13 cellular contexts compared by ENCODE assay signal in genomic region chr14:91164676-91165075, GRCh38. TPM values are rescaled to one million over a fixed set of nuclear protein-coding genes. Genes with fewer than 3 reads are reported as not detected.
DNase-seq lines count a peak whose midpoint lies in the region; ATAC-seq and TF ChIP-seq lines count a peak whose summit lies in the region.
"Had no signal": no experiment of that assay in that cellular context is flagged by ENCODE, and none has a peak within 500 bp of the region (broad histone marks: within the 10 kb centered on the region; RNA-seq: fewer than 3 reads in every experiment).

No MANE protein-coding gene starts in this region.

- H3K27me3 Mint-ChIP-seq in mesothelial cell of epicardium (ENCODE audit: low read depth), result no peaks in the 10 kb centered on the region
- H3K27me3 Mint-ChIP-seq: CD8-positive, alpha-beta memory T cell had no signal

- peaks cover 58% of the 10 kb centered on the region for H3K4me1 ChIP-seq in psoas muscle

- ATAC-seq in psoas muscle, result peak; percentile 14 to 75 (median 60)
- ATAC-seq: activated CD4-positive, CD25-positive, alpha-beta regulatory T cell treated with anti-CD3 and anti-CD28 coated beads, Interleukin-2, amount 50 U/mL, for 24 hours; SK-N-SH treated with all-trans-retinoic acid at 6 μM for 48 hours had no signal

- H3K9me3 Mint-ChIP-seq in mesothelial cell of epicardium, result no peaks in the 10 kb centered on the region
- H3K9me3 Mint-ChIP-seq: CD8-positive, alpha-beta memory T cell had no signal

- H3K27ac Mint-ChIP-seq in mesothelial cell of epicardium, result no peak overlapping the region

- no peak overlapping the region for H3K4me3 ChIP-seq in psoas muscle
- H3K4me3 ChIP-seq: sigmoid colon had no signal

- no peaks in the 10 kb centered on the region for H3K27me3 ChIP-seq in psoas muscle (ENCODE audit: insufficient read depth in 3 of 3, low read length in 2 of 3)
- H3K27me3 ChIP-seq: sigmoid colon had no signal

- H3K9me3 ChIP-seq in psoas muscle, result no peaks in the 10 kb centered on the region
- H3K9me3 ChIP-seq: sigmoid colon had no signal

- 23 to 40% (median 33%) methylated on average over 1 of the region's 1 CpG for WGBS in psoas muscle, 3 donors

- H3K36me3 ChIP-seq in psoas muscle (ENCODE audit: insufficient read depth in 1 of 2, low read depth in 1 of 2), result peaks cover 3 to 72% of the 10 kb centered on the region in 2 donors

- DNase-seq in NCI-H2029 (lab: John Stamatoyannopoulos, UW) (peak; percentile 14), RWPE1 (ENCODE audit: low spot score) (no peak), fibroblast of gingiva (ENCODE audit: low read depth) (peak; percentile 37), psoas muscle (peak; percentile 72 to 78), SW480 (ENCODE audit: low spot score) (no peak), mesothelial cell of epicardium (ENCODE audit: low spot score in 2 of 2, unreplicated experiment in 2 of 2) (no peak), hippocampal formation (lab: John Stamatoyannopoulos, UW) (no peak)
- DNase-seq: activated effector memory CD4-positive, alpha-beta T cell treated with Interleukin-2 at 50 U/mL for 16 hours; CD8-positive, alpha-beta memory T cell; NCI-H1092; sigmoid colon had no signal

- POLR2A ChIA-PET in RWPE1 (lab: Yijun Ruan, JAX; ENCODE audit: low non-redundant PET), result no interaction called here

- H3K36me3 Mint-ChIP-seq in mesothelial cell of epicardium, result peaks cover 51% of the 10 kb centered on the region

- TF ChIP-seq CTCF in RWPE1 (conservative IDR thresholded peaks at IDR 0.05; ENCODE audit: low read depth), result no peak
- no peak for TF ChIP-seq CTCF in psoas muscle (IDR thresholded peaks at IDR 0.05)
- no peak for TF ChIP-seq CTCF in mesothelial cell of epicardium (IDR thresholded peaks at IDR 0.05; ENCODE audit: unreplicated experiment)

- H3K4me3 Mint-ChIP-seq in mesothelial cell of epicardium, result no peak overlapping the region
- H3K4me3 Mint-ChIP-seq: CD8-positive, alpha-beta memory T cell had no signal

- H3K4me1 Mint-ChIP-seq in mesothelial cell of epicardium, result no peaks in the 10 kb centered on the region

- intact Hi-C loops in psoas muscle (cut with DNase I), result loop anchor here (5.0 kb wide), 3 partner anchors 37 to 102 kb away; partner anchors contain the start of gene RPS6KA5 (in 1 of the 2)

- CTCF ChIA-PET in RWPE1 (lab: Yijun Ruan, JAX), result no interaction called here

- H3K27ac ChIP-seq in RWPE1 (peak overlapping the region; percentile 69), psoas muscle (peak overlapping the region; percentile 81)

RNA-seq across cellular contexts. Expression of gene DGLUCY, which starts 50.8 kb away (rescaled TPM):
- total RNA-seq in psoas muscle (100 to 1,000 TPM in 2 of 4 donors, 10 to 100 TPM in 2; 77.5 to 135 (median 98.7) TPM), mesothelial cell of epicardium (59.2 to 64.1 TPM (median 62.8 TPM) in 3 replicates)
- polyA plus RNA-seq in psoas muscle, result 10 to 100 TPM; 20.4 to 53.1 (median 43.2) TPM

Comparison
In these comparisons a context has a peak if more than half of its experiments do, and no peak if none do; other contexts are left out.
1. DNase-seq: peak in NCI-H2029 (single experiment), fibroblast of gingiva (single experiment) and psoas muscle (2 of 2); none in RWPE1 (single experiment), SW480 (single experiment), mesothelial cell of epicardium (0 of 2) and hippocampal formation (0 of 2).